ENCODE assay signal across 9 cellular contexts in the genomic region with DNA sequence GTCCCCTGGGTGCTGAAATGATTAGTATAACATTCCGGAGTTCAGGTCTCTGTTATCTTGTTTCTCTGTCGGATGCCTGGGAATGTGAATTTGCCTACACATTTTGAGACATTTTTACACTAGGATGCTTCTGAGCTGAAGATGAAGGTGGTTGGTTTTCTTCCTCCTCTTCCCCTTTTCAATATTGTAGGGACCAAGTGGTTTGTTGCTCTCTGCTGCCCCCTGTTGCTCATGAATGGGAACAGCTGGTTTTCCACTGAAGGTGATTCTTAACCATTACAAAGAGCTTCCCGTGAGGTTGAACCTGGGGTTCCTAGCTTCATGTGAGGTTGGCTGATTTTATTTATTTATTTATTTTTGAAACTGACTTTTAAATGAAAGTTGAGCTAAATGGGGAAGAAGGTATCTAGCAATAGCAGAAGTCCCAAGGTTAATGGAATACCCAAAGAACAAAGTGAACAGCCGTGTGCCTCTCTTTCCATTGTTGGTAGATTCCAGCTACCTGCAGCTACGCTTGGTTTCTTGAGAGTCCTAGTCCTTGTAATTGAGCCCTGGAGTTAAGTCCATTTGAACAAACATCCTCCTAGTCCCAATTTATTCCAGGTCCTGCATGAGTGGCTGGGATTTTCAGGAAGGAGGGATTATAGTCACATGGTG.
DNase-seq lines count a peak whose midpoint lies in the region; ATAC-seq, FAIRE-seq and TF ChIP-seq lines count a peak whose summit lies in the region.
"Had no signal": no experiment of that assay in that cellular context is flagged by ENCODE, and none has a peak within 500 bp of the region (broad histone marks: within the 10 kb centered on the region; RNA-seq: fewer than 3 reads in every experiment).

No MANE protein-coding gene starts in this region.

- H3K79me2 ChIP-seq in H9 (ENCODE audit: insufficient read depth, low read length): no peaks in the 10 kb centered on the region
- no peaks in the 10 kb centered on the region for H3K79me2 ChIP-seq in smooth muscle cell (ENCODE audit: low read depth)

- no peak for ATAC-seq in HG03135 (IDR thresholded peaks at IDR 0.05; ENCODE audit: unreplicated experiment)
- no peak for ATAC-seq in natural killer cell treated with Interleukin-12 subunit alpha and Interleukin-12 subunit beta and Interleukin-15 and Interleukin-18, amount 100 ng/mL, for 72 hours

- no peak overlapping the region for H4K91ac ChIP-seq in H9 (ENCODE audit: insufficient read length, low read depth, low read length)

- H3K79me1 ChIP-seq in H9 (ENCODE audit: insufficient read depth, low read depth, low read length, poor library complexity, severe bottlenecking): no peaks in the 10 kb centered on the region

- H3K27ac ChIP-seq in H9 (ENCODE audit: insufficient read length, low read depth, low read length) (no peak overlapping the region), smooth muscle cell (ENCODE audit: low read depth) (no peak overlapping the region)

- H3K4me1 Mint-ChIP-seq in H9: peaks cover 2 to 7% of the 10 kb centered on the region in 2 experiments
- H3K4me1 Mint-ChIP-seq in natural killer cell treated with Interleukin-12 subunit alpha and Interleukin-12 subunit beta and Interleukin-15 and Interleukin-18, amount 100 ng/mL, for 72 hours (ENCODE audit: low read depth in 2 of 2): no peaks in the 10 kb centered on the region
- H3K4me1 Mint-ChIP-seq: memory B cell had no signal

- no peak overlapping the region for H4K5ac ChIP-seq in H9 (ENCODE audit: insufficient read length, low read depth, low read length)

- H3K9ac ChIP-seq in H9 (ENCODE audit: extremely low read depth, insufficient read length, low read length): no peak overlapping the region
- no peak overlapping the region for H3K9ac ChIP-seq in smooth muscle cell (ENCODE audit: low read depth)

- no CpG with 5 or more reads among the region's 5 CpGs for WGBS in H9 (ENCODE audit: extremely low coverage, insufficient read length, low lambda C conversion rate)
- WGBS in smooth muscle cell (ENCODE audit: low lambda C conversion rate): 48% methylated on average over 5 of the region's 5 CpGs

- no peak overlapping the region for H3T11ph ChIP-seq in H9 (ENCODE audit: low read length)

- no peak for FAIRE-seq in D721Med (lab: Jason Lieb, UNC)

- H3K36me3 Mint-ChIP-seq in H9 (ENCODE audit: insufficient read depth in 1 of 3, low read depth in 3 of 3): no peaks in the 10 kb centered on the region; a peak in 1 of 7 replicates
- no peaks in the 10 kb centered on the region for H3K36me3 Mint-ChIP-seq in natural killer cell treated with Interleukin-12 subunit alpha and Interleukin-12 subunit beta and Interleukin-15 and Interleukin-18, amount 100 ng/mL, for 72 hours
- H3K36me3 Mint-ChIP-seq: memory B cell had no signal

- H2BK15ac ChIP-seq in H9 (ENCODE audit: low read depth, low read length): no peak overlapping the region

- H3F3A ChIP-seq in smooth muscle cell (ENCODE audit: low read depth): no peaks in the 10 kb centered on the region

- H3K4me2 ChIP-seq in H9 (ENCODE audit: insufficient read depth, insufficient read length, low read length) (no peak overlapping the region), smooth muscle cell (no peak overlapping the region)

- H3K27me3 ChIP-seq in H9 (ENCODE audit: insufficient read depth, low read length) (no peaks in the 10 kb centered on the region), smooth muscle cell (ENCODE audit: low read depth) (no peaks in the 10 kb centered on the region)

- H3K56ac ChIP-seq in H9 (ENCODE audit: insufficient read length, low read depth, low read length): no peak overlapping the region

- H3K9me3 Mint-ChIP-seq in H9: no peaks in the 10 kb centered on the region
- peaks cover 8% of the 10 kb centered on the region for H3K9me3 Mint-ChIP-seq in natural killer cell treated with Interleukin-12 subunit alpha and Interleukin-12 subunit beta and Interleukin-15 and Interleukin-18, amount 100 ng/mL, for 72 hours

- no peak overlapping the region for H2BK20ac ChIP-seq in H9 (ENCODE audit: low read depth, low read length, poor library complexity, severe bottlenecking)

- H2AK5ac ChIP-seq in H9 (ENCODE audit: insufficient read length, low read length): no peak overlapping the region

- H4K20me1 ChIP-seq in H9 (ENCODE audit: control insufficient read depth, insufficient read depth, insufficient read length): no peaks in the 10 kb centered on the region
- no peaks in the 10 kb centered on the region for H4K20me1 ChIP-seq in smooth muscle cell (ENCODE audit: low read depth)

- H3K27ac Mint-ChIP-seq in H9: no peak overlapping the region
- no peak overlapping the region for H3K27ac Mint-ChIP-seq in natural killer cell treated with Interleukin-12 subunit alpha and Interleukin-12 subunit beta and Interleukin-15 and Interleukin-18, amount 100 ng/mL, for 72 hours
- H3K27ac Mint-ChIP-seq: memory B cell had no signal

- H3K4ac ChIP-seq in H9 (ENCODE audit: low read depth, low read length): no peak overlapping the region

- no peaks in the 10 kb centered on the region for H3K23me2 ChIP-seq in H9 (ENCODE audit: insufficient read length, low read depth, low read length, poor library complexity, severe bottlenecking)

- H2BK12ac ChIP-seq in H9 (ENCODE audit: insufficient read length, low read depth, low read length): no peak overlapping the region

- no peak overlapping the region for H2AFZ ChIP-seq in H9 (ENCODE audit: low read length)
- H2AFZ ChIP-seq in smooth muscle cell (ENCODE audit: low read depth): no peak overlapping the region

- H3K4me3 Mint-ChIP-seq in H9: no peak overlapping the region
- no peak overlapping the region for H3K4me3 Mint-ChIP-seq in natural killer cell treated with Interleukin-12 subunit alpha and Interleukin-12 subunit beta and Interleukin-15 and Interleukin-18, amount 100 ng/mL, for 72 hours
- H3K4me3 Mint-ChIP-seq: memory B cell had no signal

- H3K4me3 ChIP-seq in fibroblast of pulmonary artery (replicated peaks; ENCODE audit: low read depth, low read length) (no peak overlapping the region), smooth muscle cell (no peak overlapping the region)

- DNase-seq in D721Med (ENCODE audit: insufficient read length, low spot score) (no peak), H9 (peak; percentile 68), RPMI8226 (peak; percentile 61), fibroblast of pulmonary artery (ENCODE audit: low read depth) (peak; percentile 1), smooth muscle cell (lab: John Stamatoyannopoulos, UW; ENCODE audit: unreplicated experiment) (no peak)
- DNase-seq in natural killer cell treated with Interleukin-12 subunit alpha and Interleukin-12 subunit beta and Interleukin-15 and Interleukin-18, amount 100 ng/mL, for 72 hours (ENCODE audit: low spot score): no peak
- no peak for DNase-seq in stimulated activated CD4-positive, alpha-beta T cell treated with anti-CD3 and anti-CD28 coated beads, Interleukin-4, amount 100 ng/mL, for 24 hours

- no peaks in the 10 kb centered on the region for H3K36me3 ChIP-seq in smooth muscle cell (ENCODE audit: low read depth)

- H3K27me3 Mint-ChIP-seq in H9 (ENCODE audit: low read depth): no peaks in the 10 kb centered on the region; the same call in 1 of the 2 replicates
- H3K27me3 Mint-ChIP-seq in natural killer cell treated with Interleukin-12 subunit alpha and Interleukin-12 subunit beta and Interleukin-15 and Interleukin-18, amount 100 ng/mL, for 72 hours: peaks cover 0 to 2% of the 10 kb centered on the region in 2 donors
- H3K27me3 Mint-ChIP-seq: memory B cell had no signal

- no peaks in the 10 kb centered on the region for H3K9me3 ChIP-seq in H9 (ENCODE audit: control insufficient read depth, low read depth, low read length)
- H3K9me3 ChIP-seq in smooth muscle cell (replicated peaks; ENCODE audit: low read depth): no peaks in the 10 kb centered on the region

- no peak overlapping the region for H3K14ac ChIP-seq in H9 (ENCODE audit: insufficient read depth, low read length)

- no peak overlapping the region for H2BK5ac ChIP-seq in H9 (ENCODE audit: insufficient read length, low read length)

- H3K4me1 ChIP-seq in H9 (ENCODE audit: insufficient read depth, low read length): no peaks in the 10 kb centered on the region
- H3K4me1 ChIP-seq in smooth muscle cell (ENCODE audit: low read depth): no peaks in the 10 kb centered on the region

- no peak overlapping the region for H4K8ac ChIP-seq in H9 (replicated peaks; ENCODE audit: insufficient read length, low read depth, low read length)

- H3K23ac ChIP-seq in H9 (ENCODE audit: insufficient read length, low read depth, low read length): no peak overlapping the region

- H2BK120ac ChIP-seq in H9 (ENCODE audit: low read depth, low read length, poor library complexity, severe bottlenecking): no peak overlapping the region

- TF ChIP-seq CTCF in D721Med (IDR thresholded peaks at IDR 0.05; ENCODE audit: insufficient read depth, missing control alignments) (peak; percentile 79), H9 (conservative IDR thresholded peaks at IDR 0.05) (peak; percentile 92), fibroblast of pulmonary artery (IDR thresholded peaks at IDR 0.05; ENCODE audit: low read length, missing control alignments) (peak; percentile 19), smooth muscle cell (IDR thresholded peaks at IDR 0.05; ENCODE audit: borderline replicate concordance, insufficient read depth, poor library complexity, severe bottlenecking) (peak; percentile 85)

- no peak overlapping the region for H3K18ac ChIP-seq in H9 (ENCODE audit: insufficient read length, low read depth, low read length)

Comparison
In these comparisons a context has a peak if more than half of its experiments do, and no peak if none do; other contexts are left out.
1. DNase-seq: peak in H9 (single experiment), RPMI8226 (single experiment) and fibroblast of pulmonary artery (single experiment); none in D721Med (single experiment), smooth muscle cell (single experiment), natural killer cell treated with Interleukin-12 subunit alpha and Interleukin-12 subunit beta and Interleukin-15 and Interleukin-18, amount 100 ng/mL, for 72 hours (single experiment) and stimulated activated CD4-positive, alpha-beta T cell treated with anti-CD3 and anti-CD28 coated beads, Interleukin-4, amount 100 ng/mL, for 24 hours (single experiment).
2. CTCF ChIP-seq: peak in every context shown above with its lines; median percentile 92 in H9; 85 in smooth muscle cell; 79 in D721Med; 19 in fibroblast of pulmonary artery.